8 cellular contexts compared by ENCODE assay signal in genomic region chr20:46406986-46407670, GRCh38.
DNase-seq lines count a peak whose midpoint lies in the region; ATAC-seq and TF ChIP-seq lines count a peak whose summit lies in the region.

No MANE protein-coding gene starts in this region.

- H3K9ac ChIP-seq in muscle layer of colon (ENCODE audit: low read length), result peak overlapping the region; percentile 92

- peaks cover 46% of the 10 kb centered on the region for H3K4me1 ChIP-seq in effector memory CD4-positive, alpha-beta T cell (ENCODE audit: control insufficient read depth, insufficient read depth, low read length, poor library complexity, severe bottlenecking)
- H3K4me1 ChIP-seq in muscle layer of colon (ENCODE audit: insufficient read depth, low read length), result peaks cover 39% of the 10 kb centered on the region

- H3K4me3 ChIP-seq in effector memory CD4-positive, alpha-beta T cell (ENCODE audit: insufficient read depth, low read depth, low read length, poor library complexity, severe bottlenecking), result peak overlapping the region; percentile 97
- H3K4me3 ChIP-seq in muscle layer of colon (ENCODE audit: low read depth in 1 of 2, low read length in 2 of 2), result peak overlapping the region; percentile 34 to 93

- peak; percentile 19 for TF ChIP-seq POLR2A in GM18526 (IDR thresholded peaks at IDR 0.05; ENCODE audit: extremely low read depth, insufficient read length)

- peak; percentile 40 for ATAC-seq in HG03025 (IDR thresholded peaks at IDR 0.05; ENCODE audit: low FRiP score, unreplicated experiment)

- DNase-seq in NCI-H2171 (lab: John Stamatoyannopoulos, UW) (peak; percentile 84), foreskin melanocyte (no peak)
- DNase-seq in activated CD4-positive, alpha-beta T cell treated with anti-CD3 and anti-CD28 coated beads, Interleukin-2, amount 50 U/mL, for 48 hours, result peak; percentile 89 to 92
- DNase-seq in effector memory CD4-positive, alpha-beta T cell, result peak; percentile 58 to 68 (median 65)
- DNase-seq in stimulated activated CD8-positive, alpha-beta memory T cell treated with anti-CD3 and anti-CD28 coated beads, Interleukin-7, amount 100 ng/mL, for 1 hour (ENCODE audit: low read depth in 2 of 2), result peak; percentile 39 to 65

- H3K27ac ChIP-seq in effector memory CD4-positive, alpha-beta T cell (ENCODE audit: insufficient read depth, low read length, poor library complexity, severe bottlenecking), result peak overlapping the region; percentile 96
- H3K27ac ChIP-seq in muscle layer of colon (ENCODE audit: low read depth, low read length), result peak overlapping the region; percentile 93

- no peaks in the 10 kb centered on the region for H3K27me3 ChIP-seq in effector memory CD4-positive, alpha-beta T cell (replicated peaks; ENCODE audit: control insufficient read depth, insufficient read depth, low read length, poor library complexity, severe bottlenecking)
- H3K27me3 ChIP-seq in muscle layer of colon (ENCODE audit: control insufficient read depth in 1 of 2, insufficient read depth in 2 of 2, low read length in 2 of 2), result no peaks in the 10 kb centered on the region

- no peaks in the 10 kb centered on the region for H3K9me3 ChIP-seq in effector memory CD4-positive, alpha-beta T cell (ENCODE audit: control insufficient read depth, low read length)
- no peaks in the 10 kb centered on the region for H3K9me3 ChIP-seq in muscle layer of colon (ENCODE audit: low read length)

- no peaks in the 10 kb centered on the region for H3K36me3 ChIP-seq in effector memory CD4-positive, alpha-beta T cell (ENCODE audit: control insufficient read depth, insufficient read depth, low read length)
- H3K36me3 ChIP-seq in muscle layer of colon (ENCODE audit: insufficient read depth, low read length), result no peaks in the 10 kb centered on the region
